Comparison of ENCODE assay signal across 11 cellular contexts in the genomic region with DNA sequence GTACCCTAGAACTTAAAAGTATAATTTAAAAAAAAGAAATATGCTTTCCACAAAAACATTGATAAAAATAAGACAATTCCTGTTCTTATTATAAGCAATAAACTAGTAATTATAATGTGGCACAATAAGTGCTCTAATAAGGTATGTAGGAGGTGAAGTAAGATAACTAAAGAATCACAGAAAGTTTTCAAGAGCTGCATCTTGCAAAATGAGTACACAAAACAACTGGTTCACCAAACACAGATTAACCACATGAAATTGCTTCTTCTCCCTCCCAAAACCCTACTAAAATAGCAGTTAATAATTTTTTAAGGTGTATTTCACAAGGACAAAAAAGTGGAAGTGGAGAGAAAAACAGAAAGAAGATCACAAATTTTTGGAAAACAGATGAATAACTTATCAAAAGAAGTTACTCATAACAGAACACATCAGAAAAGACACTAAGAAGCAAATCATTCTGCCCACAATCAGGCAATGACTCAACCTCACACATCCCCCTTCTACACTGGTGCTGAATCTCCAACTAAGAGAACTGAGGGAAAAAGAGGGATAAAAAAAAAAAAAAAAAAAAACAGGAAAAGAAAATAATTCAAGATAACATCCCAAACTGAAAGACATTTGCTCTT.
DNase-seq lines count a peak whose midpoint lies in the region; ATAC-seq, FAIRE-seq and TF ChIP-seq lines count a peak whose summit lies in the region.
"Had no signal": no experiment of that assay in that cellular context is flagged by ENCODE, and none has a peak within 500 bp of the region (broad histone marks: within the 10 kb centered on the region; RNA-seq: fewer than 3 reads in every experiment).

No MANE protein-coding gene starts in this region.

- H4K20me1 ChIP-seq in endothelial cell of umbilical vein (replicated peaks; ENCODE audit: control insufficient read depth, extremely low read depth, insufficient read depth, low read length) = no peaks in the 10 kb centered on the region

- no peak overlapping the region for H3K27ac Mint-ChIP-seq in WTC11

- TF ChIP-seq CTCF in AG09309 (IDR thresholded peaks at IDR 0.05; ENCODE audit: control insufficient read depth, insufficient read depth, low read depth, low read length, missing control alignments) (no peak), endothelial cell of umbilical vein (IDR thresholded peaks at IDR 0.05; ENCODE audit: extremely low read depth in 1 of 2, insufficient read depth in 1 of 2, low read depth in 1 of 2, low read length in 2 of 2) (no peak), WTC11 (IDR thresholded peaks at IDR 0.05) (no peak)

- FAIRE-seq in endothelial cell of umbilical vein (lab: Jason Lieb, UNC) = no peak

- H3K36me3 Mint-ChIP-seq in WTC11 = no peaks in the 10 kb centered on the region

- no peaks in the 10 kb centered on the region for H3K36me3 ChIP-seq in endothelial cell of umbilical vein (ENCODE audit: control insufficient read depth in 2 of 2, extremely low read depth in 1 of 2, insufficient read depth in 2 of 2, low read length in 2 of 2)
- H3K36me3 ChIP-seq: stomach had no signal

- peaks cover 12% of the 10 kb centered on the region for H3K4me1 Mint-ChIP-seq in WTC11

- CTCF ChIA-PET in endothelial cell of umbilical vein (lab: Charles Lee) (no interaction called here), WTC11 (lab: Charles Lee) (no interaction called here)

- BruUV-seq in endothelial cell of umbilical vein (replicated peaks; lab: Mats Ljungman, UMichigan) = no TSS peak

- H3K4me3 Mint-ChIP-seq in WTC11 = no peak overlapping the region

- no peaks in the 10 kb centered on the region for H3K9me3 Mint-ChIP-seq in WTC11

- no peaks in the 10 kb centered on the region for H3K27me3 Mint-ChIP-seq in WTC11 (ENCODE audit: low read depth)

- dilution Hi-C loops in endothelial cell of umbilical vein (cut with MboI; ENCODE audit: extremely low pct_ligation_motif_present, low sequenced_read_pairs) = no loop called here

- no peaks in the 10 kb centered on the region for H3K79me2 ChIP-seq in endothelial cell of umbilical vein (ENCODE audit: control insufficient read depth, insufficient read depth, low read length)

- intact Hi-C loops in endothelial cell of umbilical vein (cut with micrococcal nuclease) = no loop called here

- no peaks in the 10 kb centered on the region for H3K9me1 ChIP-seq in endothelial cell of umbilical vein (replicated peaks; ENCODE audit: control insufficient read depth, extremely low read depth, insufficient read depth, low read length)

- no peak overlapping the region for H2AFZ ChIP-seq in endothelial cell of umbilical vein (ENCODE audit: low read depth, low read length)

- H3K4me2 ChIP-seq in endothelial cell of umbilical vein (ENCODE audit: insufficient read depth, low read length) = no peak overlapping the region

- no peaks in the 10 kb centered on the region for H3K9me3 ChIP-seq in endothelial cell of umbilical vein (replicated peaks; ENCODE audit: control insufficient read depth, insufficient read depth, low read length)
- H3K9me3 ChIP-seq: stomach had no signal

- no peaks in the 10 kb centered on the region for H3K4me1 ChIP-seq in endothelial cell of umbilical vein (ENCODE audit: control insufficient read depth, extremely low read depth, insufficient read depth, low read length)

- H3K27me3 ChIP-seq in endothelial cell of umbilical vein (ENCODE audit: control insufficient read depth in 2 of 2, insufficient read depth in 2 of 2, low read length in 2 of 2) = no peaks in the 10 kb centered on the region
- H3K27me3 ChIP-seq: stomach had no signal

- H3K4me3 ChIP-seq in AG09309 (ENCODE audit: control insufficient read depth, low read depth, low read length) (no peak overlapping the region), endothelial cell of umbilical vein (replicated peaks in 1 of 3; ENCODE audit: insufficient read depth in 1 of 3, low read depth in 1 of 3, low read length in 3 of 3) (no peak overlapping the region)
- H3K4me3 ChIP-seq: stomach had no signal

- H3K9ac ChIP-seq in endothelial cell of umbilical vein (replicated peaks; ENCODE audit: extremely low read depth, insufficient read depth, low read length) = no peak overlapping the region

- ATAC-seq in GM19328 (IDR thresholded peaks at IDR 0.05; ENCODE audit: unreplicated experiment) (peak; percentile 55), HG03342 (IDR thresholded peaks at IDR 0.05; ENCODE audit: unreplicated experiment) (peak; percentile 69), WTC11 (no peak), GM19035 (IDR thresholded peaks at IDR 0.05; ENCODE audit: unreplicated experiment) (no peak)

- H3K27ac ChIP-seq in endothelial cell of umbilical vein (ENCODE audit: insufficient read depth, low read depth, low read length) = no peak overlapping the region
- H3K27ac ChIP-seq: stomach had no signal

- DNase-seq in AG09309 (ENCODE audit: low read depth) (peak; percentile 1), endothelial cell of umbilical vein (ENCODE audit: low read depth, low spot score) (no peak), WTC11 (ENCODE audit: low spot score) (no peak), NCI-H1417 treated with DMSO at 0.1 percent for 48 hours (lab: John Stamatoyannopoulos, UW) (no peak), GOT3 (lab: John Stamatoyannopoulos, UW) (no peak)
- DNase-seq: DMS79 treated with DMSO at 0.1 percent for 48 hours, NCI-H524 treated with DMSO at 0.1 percent for 48 hours, stomach had no signal

- no peak for TF ChIP-seq POLR2A in endothelial cell of umbilical vein (IDR thresholded peaks at IDR 0.05; ENCODE audit: low read depth, low read length)

- POLR2A ChIA-PET in endothelial cell of umbilical vein (lab: Charles Lee) = no interaction called here
- POLR2A ChIA-PET in WTC11 (lab: Charles Lee) = no interaction called here

TF ChIP-seq in endothelial cell of umbilical vein, 7 proteins besides CTCF, POLR2A, EP300 and RAD21:
- TF ChIP-seq POLR2AphosphoS5 (IDR thresholded peaks at IDR 0.05; ENCODE audit: insufficient read depth, low read depth, low read length) = no peak
- TF ChIP-seq FOS (IDR thresholded peaks at IDR 0.05; ENCODE audit: borderline replicate concordance, insufficient read depth, low read length) = peak; percentile 31

TF ChIP-seq in WTC11, 78 proteins besides CTCF, POLR2A, EP300 and RAD21:
- no peak for TF ChIP-seq AR (CRISPR knock-in tag; IDR thresholded peaks at IDR 0.05)
- TF ChIP-seq CREM (CRISPR knock-in tag; IDR thresholded peaks at IDR 0.05) = no peak
- TF ChIP-seq ZBTB43 (CRISPR knock-in tag; IDR thresholded peaks at IDR 0.05) = no peak
- no peak for TF ChIP-seq GTF2I (CRISPR knock-in tag; conservative IDR thresholded peaks at IDR 0.05)
- no peak for TF ChIP-seq PRRX2 (CRISPR knock-in tag; IDR thresholded peaks at IDR 0.05)
- no peak for TF ChIP-seq JUN (CRISPR knock-in tag; IDR thresholded peaks at IDR 0.05)
- TF ChIP-seq, protein P1, sequence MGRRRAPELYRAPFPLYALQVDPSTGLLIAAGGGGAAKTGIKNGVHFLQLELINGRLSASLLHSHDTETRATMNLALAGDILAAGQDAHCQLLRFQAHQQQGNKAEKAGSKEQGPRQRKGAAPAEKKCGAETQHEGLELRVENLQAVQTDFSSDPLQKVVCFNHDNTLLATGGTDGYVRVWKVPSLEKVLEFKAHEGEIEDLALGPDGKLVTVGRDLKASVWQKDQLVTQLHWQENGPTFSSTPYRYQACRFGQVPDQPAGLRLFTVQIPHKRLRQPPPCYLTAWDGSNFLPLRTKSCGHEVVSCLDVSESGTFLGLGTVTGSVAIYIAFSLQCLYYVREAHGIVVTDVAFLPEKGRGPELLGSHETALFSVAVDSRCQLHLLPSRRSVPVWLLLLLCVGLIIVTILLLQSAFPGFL (CRISPR knock-in tag; IDR thresholded peaks at IDR 0.05; ENCODE audit: borderline replicate concordance) = no peak
- no peak for TF ChIP-seq FOXK1 (CRISPR knock-in tag; IDR thresholded peaks at IDR 0.05)

Comparison
In these comparisons a context has a peak if more than half of its experiments do, and no peak if none do; other contexts are left out.
1. ATAC-seq: peak in GM19328 (single experiment) and HG03342 (single experiment); none in WTC11 (single experiment) and GM19035 (single experiment).